ENCODE assay signal across 8 cellular contexts in the genomic region with DNA sequence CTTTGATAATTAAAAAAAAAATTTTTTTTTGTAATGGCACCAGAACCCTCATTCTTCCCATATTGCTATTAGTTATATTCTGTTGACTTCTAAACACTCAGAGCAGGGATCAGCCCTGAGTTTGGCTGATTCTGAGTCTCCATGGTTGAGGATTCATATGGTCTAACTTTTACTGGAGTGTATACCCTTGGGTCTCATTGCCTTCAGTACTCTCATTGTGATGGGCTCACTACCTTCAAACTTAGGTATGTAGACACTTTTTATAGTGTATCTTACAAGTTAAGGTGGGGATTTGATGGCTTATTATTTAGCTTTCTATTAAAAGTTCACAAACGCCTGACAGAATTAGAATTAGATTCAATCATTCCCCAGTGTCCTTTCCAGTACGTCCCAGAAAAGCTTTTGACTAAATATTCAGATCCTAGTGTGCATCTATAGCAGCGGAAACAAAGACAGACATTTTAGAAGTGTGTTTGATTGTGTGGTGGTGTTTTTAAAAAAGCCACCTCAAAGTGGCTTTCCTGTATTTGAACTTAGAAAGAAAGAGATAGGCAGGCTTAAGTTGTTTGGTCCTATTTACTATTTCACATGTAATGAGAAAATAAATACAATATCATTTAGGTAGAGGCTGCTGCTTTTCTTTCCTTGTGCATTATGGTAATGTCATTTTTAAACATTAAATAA. TPM values are rescaled to one million over a fixed set of nuclear protein-coding genes. Genes with fewer than 3 reads are reported as not detected.
A peak's percentile ranks its signal among the peaks of the same experiment; 100 is the strongest.
DNase-seq lines count a peak whose midpoint lies in the region; ATAC-seq and TF ChIP-seq lines count a peak whose summit lies in the region.

No MANE protein-coding gene starts in this region.

- peaks cover 94% of the 10 kb centered on the region for H3K79me2 ChIP-seq in SK-N-SH (ENCODE audit: insufficient read depth)

- H3K27me3 Mint-ChIP-seq in CD14-positive monocyte (ENCODE audit: low read depth in 3 of 3): peaks cover 0 to 3% (median 0%) of the 10 kb centered on the region in 3 donors
- no peaks in the 10 kb centered on the region for H3K27me3 Mint-ChIP-seq in endodermal cell (ENCODE audit: insufficient read depth)

- H3K27me3 ChIP-seq in SK-N-SH (ENCODE audit: insufficient read depth) (no peaks in the 10 kb centered on the region), endodermal cell (ENCODE audit: control insufficient read depth, insufficient read depth, low read length, poor library complexity, severe bottlenecking) (no peaks in the 10 kb centered on the region), ovary (no peaks in the 10 kb centered on the region)

- H3K36me3 Mint-ChIP-seq in CD14-positive monocyte: peaks cover 0 to 4% of the 10 kb centered on the region in 2 donors
- H3K36me3 Mint-ChIP-seq in endodermal cell (ENCODE audit: low read depth): peaks cover 4% of the 10 kb centered on the region

- peak overlapping the region; percentile 80 for H3K4me2 ChIP-seq in SK-N-SH

- H3K27ac ChIP-seq in SK-N-SH (ENCODE audit: low read depth in 2 of 2, low read length in 1 of 2) (peak overlapping the region; percentile 72 to 97), endodermal cell (ENCODE audit: low read depth, low read length) (no peak overlapping the region), ovary (peak overlapping the region; percentile 78 to 95)

- POLR2A ChIA-PET in SK-N-SH (lab: Yijun Ruan, JAX): interaction anchor here (0.6 kb wide), 1 partner anchor 8 kb away, joined by 3 read pairs; no protein-coding TSS in a partner anchor

- no peak overlapping the region for H2AFZ ChIP-seq in SK-N-SH (ENCODE audit: low read depth)

- H3K27ac Mint-ChIP-seq in CD14-positive monocyte: peak overlapping the region; percentile 89 to 100 (median 92)
- no peak overlapping the region for H3K27ac Mint-ChIP-seq in endodermal cell

- no peak for TF ChIP-seq EP300 in SK-N-SH (IDR thresholded peaks at IDR 0.05; ENCODE audit: borderline replicate concordance in 1 of 2, low read depth in 1 of 2, low read length in 1 of 2)
- no peak for TF ChIP-seq EP300 in ovary (IDR thresholded peaks at IDR 0.05)

- peaks cover 53% of the 10 kb centered on the region for H3F3A ChIP-seq in SK-N-SH (replicated peaks; ENCODE audit: insufficient read depth)

- peak overlapping the region; percentile 82 to 93 for H3K4me3 Mint-ChIP-seq in CD14-positive monocyte
- H3K4me3 Mint-ChIP-seq in endodermal cell: no peak overlapping the region

- H3K9me2 ChIP-seq in SK-N-SH: no peaks in the 10 kb centered on the region

- H3K4me1 ChIP-seq in SK-N-SH (ENCODE audit: control insufficient read depth in 1 of 2, insufficient read depth in 2 of 2, low read depth in 1 of 2, low read length in 1 of 2) (peaks cover 3 to 10% of the 10 kb centered on the region in 2 experiments; a peak in 2 of 4 replicates), endodermal cell (ENCODE audit: control insufficient read depth, insufficient read depth, low read length) (peaks cover 14% of the 10 kb centered on the region), ovary (ENCODE audit: insufficient read depth) (peaks cover 7% of the 10 kb centered on the region)

- no peak for DNase-seq in CD14-positive monocyte (ENCODE audit: low spot score)
- no peak for DNase-seq in SK-N-SH
- no peak for DNase-seq in endodermal cell
- DNase-seq in ovary: no peak
- no peak for DNase-seq in NK-92 treated with Interleukin-12 subunit alpha and Interleukin-12 subunit beta, amount 100 ng/mL, for 24 hours (lab: John Stamatoyannopoulos, UW)
- DNase-seq in SW 1271 (lab: John Stamatoyannopoulos, UW): no peak

- CTCF ChIA-PET in SK-N-SH (lab: Yijun Ruan, JAX): interaction anchor here (1.0 to 4.1 kb wide), 4 partner anchors 14 to 77 kb away, joined by 3 to 30 read pairs (median 6); no protein-coding TSS in a partner anchor

- H3K9me3 Mint-ChIP-seq in CD14-positive monocyte: peaks cover 0 to under 1% (median 0%) of the 10 kb centered on the region in 7 donors
- H3K9me3 Mint-ChIP-seq in endodermal cell: no peaks in the 10 kb centered on the region

- 34% methylated on average over 3 of the region's 3 CpGs for WGBS in SK-N-SH (ENCODE audit: low lambda C conversion rate)
- 60 to 61% methylated on average over 1 to 3 of the region's 3 CpGs for WGBS in endodermal cell (ENCODE audit: insufficient coverage in 1 of 2, insufficient read length in 1 of 2), 2 experiments
- WGBS in ovary, 3 donors: 2 to 7% (median 7%) methylated on average over 3 of the region's 3 CpGs

- H3K9ac ChIP-seq in SK-N-SH (peak overlapping the region; percentile 84), endodermal cell (ENCODE audit: extremely low read depth, low read length, poor library complexity, severe bottlenecking) (peak overlapping the region; percentile 2)

- H3K36me3 ChIP-seq in SK-N-SH (replicated peaks in 1 of 2; ENCODE audit: control insufficient read depth in 1 of 2, insufficient read depth in 2 of 2, low read length in 1 of 2) (peaks cover 0 to 14% of the 10 kb centered on the region in 2 experiments), endodermal cell (ENCODE audit: control insufficient read depth, insufficient read depth, low read length) (no peaks in the 10 kb centered on the region), ovary (no peaks in the 10 kb centered on the region)

- H4K20me1 ChIP-seq in SK-N-SH (ENCODE audit: insufficient read depth): no peaks in the 10 kb centered on the region

- TF ChIP-seq POLR2A in ovary (IDR thresholded peaks at IDR 0.05): no peak

- no peak for TF ChIP-seq RAD21 in SK-N-SH (IDR thresholded peaks at IDR 0.05; ENCODE audit: low read length)

- H3K9me3 ChIP-seq in SK-N-SH: no peaks in the 10 kb centered on the region
- no peaks in the 10 kb centered on the region for H3K9me3 ChIP-seq in endodermal cell (ENCODE audit: control insufficient read depth, low read length)
- no peaks in the 10 kb centered on the region for H3K9me3 ChIP-seq in ovary

- ATAC-seq in GM19324 (IDR thresholded peaks at IDR 0.05; ENCODE audit: low FRiP score, unreplicated experiment) (no peak), HG03439 (IDR thresholded peaks at IDR 0.05; ENCODE audit: unreplicated experiment) (no peak)

- no peak for TF ChIP-seq CTCF in CD14-positive monocyte (IDR thresholded peaks at IDR 0.05)
- TF ChIP-seq CTCF in SK-N-SH (IDR thresholded peaks at IDR 0.05): no peak
- no peak for TF ChIP-seq CTCF in endodermal cell (conservative IDR thresholded peaks at IDR 0.05)
- no peak for TF ChIP-seq CTCF in ovary (IDR thresholded peaks at IDR 0.05)

- H3K4me1 Mint-ChIP-seq in CD14-positive monocyte (peaks cover 29% of the 10 kb centered on the region), endodermal cell (peaks cover 15% of the 10 kb centered on the region)

- intact Hi-C loops in CD14-positive monocyte (cut with micrococcal nuclease) (no loop called here), ovary (cut with DNase I) (loop anchor here in 2 of 4 donors (10.0 kb wide), 2 partner anchors 49 to 101 kb away; no protein-coding TSS in a partner anchor)

- H3K4me3 ChIP-seq in SK-N-SH (ENCODE audit: low read depth in 2 of 2, low read length in 1 of 2) (peak overlapping the region; percentile 41 to 70; a peak in 3 of 4 replicates), endodermal cell (ENCODE audit: low read length) (no peak overlapping the region), ovary (peak overlapping the region; percentile 48)

TF ChIP-seq in SK-N-SH, 30 proteins besides CTCF, POLR2A, EP300 and RAD21:
- no peak for TF ChIP-seq SIN3A (IDR thresholded peaks at IDR 0.05; ENCODE audit: borderline replicate concordance, low read depth, low read length)
- TF ChIP-seq MXI1 (IDR thresholded peaks at IDR 0.05; ENCODE audit: low read depth, low read length): no peak

RNA-seq across cellular contexts. Expression of a gene that starts 1.4 kb away (rescaled TPM):
- polyA plus RNA-seq in CD14-positive monocyte: 1 to 10 TPM; 3.4 to 4.5 TPM
- 37.6 and 45.9 TPM in 2 replicates for polyA plus RNA-seq in SK-N-SH (2012; rRNA removed)
- polyA plus RNA-seq in SK-N-SH (2012; cell fraction: cytosol; rRNA removed): 34.1 and 37.3 TPM in 2 replicates
- 141 and 172 TPM in 2 replicates for polyA plus RNA-seq in SK-N-SH (2012; cell fraction: nucleus; rRNA removed)
- 100 to 1,000 TPM; 214 to 251 TPM for total RNA-seq in endodermal cell
- polyA plus RNA-seq in endodermal cell (2013, experiment 1 of 2): 89.7 TPM
- polyA plus RNA-seq in endodermal cell (2013, experiment 2 of 2): 102 TPM
- total RNA-seq in ovary: 100 to 1,000 TPM; 212 to 331 (median 269) TPM
- polyA plus RNA-seq in ovary: 100 to 1,000 TPM in 1 of 2 donors, 10 to 100 TPM in 1; 93.6 to 198 TPM
